ENCODE assay signal across 2 cellular contexts in the genomic region with DNA sequence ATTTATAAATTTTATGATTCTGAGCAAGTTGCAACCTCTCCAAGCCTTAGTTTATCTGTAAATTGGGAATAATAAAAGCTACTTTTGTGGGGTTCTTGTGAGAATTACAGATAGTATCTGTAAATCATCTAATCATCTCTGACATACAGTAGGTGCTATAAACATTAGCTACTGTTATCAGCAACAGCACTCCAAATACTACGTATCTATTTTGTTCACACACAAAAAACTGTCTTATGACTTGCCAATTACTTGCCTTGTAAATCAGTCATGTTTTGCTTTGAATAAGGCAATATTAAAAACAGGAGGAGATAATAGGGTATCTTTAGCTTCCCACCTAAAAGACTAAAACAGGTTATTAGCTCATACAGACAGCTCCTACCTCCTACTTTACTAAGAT.
TF ChIP-seq lines count a peak whose summit lies in the region.

No MANE protein-coding gene starts in this region.

TF ChIP-seq in HEK293, 187 proteins besides CTCF, POLR2A, EP300 and RAD21:
- TF ChIP-seq PRDM6 (tag by site-specific recombination; IDR thresholded peaks at IDR 0.05) (peak; percentile 43; the same call in 1 of the 2 replicates), ZNF404 (tag by site-specific recombination; IDR thresholded peaks at IDR 0.05) (no peak), ZNF549 (tag by site-specific recombination; IDR thresholded peaks at IDR 0.05) (no peak)
TF ChIP-seq in HEK293: peak in this region for 1.

TF ChIP-seq in K562, 482 proteins besides CTCF, POLR2A, EP300 and RAD21 (continued from another document and continues in another):
- no peak for TF ChIP-seq CHD1 (IDR thresholded peaks at IDR 0.05; ENCODE audit: low read length)
- TF ChIP-seq SOX6 (IDR thresholded peaks at IDR 0.05): peak; percentile 33; the same call in 1 of the 2 replicates
- no peak for TF ChIP-seq GABPB2 (CRISPR knock-in tag; conservative IDR thresholded peaks at IDR 0.05)
- TF ChIP-seq SMAD3 (CRISPR knock-in tag; conservative IDR thresholded peaks at IDR 0.05): no peak
- no peak for TF ChIP-seq XRCC4 (IDR thresholded peaks at IDR 0.05; ENCODE audit: extremely low read depth, insufficient read depth, insufficient read length)
- TF ChIP-seq NCOR1 (IDR thresholded peaks at IDR 0.05): peak; percentile 37
- TF ChIP-seq, protein P1, sequence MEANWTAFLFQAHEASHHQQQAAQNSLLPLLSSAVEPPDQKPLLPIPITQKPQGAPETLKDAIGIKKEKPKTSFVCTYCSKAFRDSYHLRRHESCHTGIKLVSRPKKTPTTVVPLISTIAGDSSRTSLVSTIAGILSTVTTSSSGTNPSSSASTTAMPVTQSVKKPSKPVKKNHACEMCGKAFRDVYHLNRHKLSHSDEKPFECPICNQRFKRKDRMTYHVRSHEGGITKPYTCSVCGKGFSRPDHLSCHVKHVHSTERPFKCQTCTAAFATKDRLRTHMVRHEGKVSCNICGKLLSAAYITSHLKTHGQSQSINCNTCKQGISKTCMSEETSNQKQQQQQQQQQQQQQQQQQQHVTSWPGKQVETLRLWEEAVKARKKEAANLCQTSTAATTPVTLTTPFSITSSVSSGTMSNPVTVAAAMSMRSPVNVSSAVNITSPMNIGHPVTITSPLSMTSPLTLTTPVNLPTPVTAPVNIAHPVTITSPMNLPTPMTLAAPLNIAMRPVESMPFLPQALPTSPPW (CRISPR knock-in tag; IDR thresholded peaks at IDR 0.05): no peak
- peak; percentile 34; the same call in 1 of the 2 replicates for TF ChIP-seq PML (IDR thresholded peaks at IDR 0.05; ENCODE audit: low read length)
- no peak for TF ChIP-seq NCOA6 (IDR thresholded peaks at IDR 0.05)
- no peak for TF ChIP-seq SMARCB1 (IDR thresholded peaks at IDR 0.05; ENCODE audit: insufficient read length, low read depth)
- no peak for TF ChIP-seq STAT5B (CRISPR knock-in tag; IDR thresholded peaks at IDR 0.05)
- TF ChIP-seq, protein P2, sequence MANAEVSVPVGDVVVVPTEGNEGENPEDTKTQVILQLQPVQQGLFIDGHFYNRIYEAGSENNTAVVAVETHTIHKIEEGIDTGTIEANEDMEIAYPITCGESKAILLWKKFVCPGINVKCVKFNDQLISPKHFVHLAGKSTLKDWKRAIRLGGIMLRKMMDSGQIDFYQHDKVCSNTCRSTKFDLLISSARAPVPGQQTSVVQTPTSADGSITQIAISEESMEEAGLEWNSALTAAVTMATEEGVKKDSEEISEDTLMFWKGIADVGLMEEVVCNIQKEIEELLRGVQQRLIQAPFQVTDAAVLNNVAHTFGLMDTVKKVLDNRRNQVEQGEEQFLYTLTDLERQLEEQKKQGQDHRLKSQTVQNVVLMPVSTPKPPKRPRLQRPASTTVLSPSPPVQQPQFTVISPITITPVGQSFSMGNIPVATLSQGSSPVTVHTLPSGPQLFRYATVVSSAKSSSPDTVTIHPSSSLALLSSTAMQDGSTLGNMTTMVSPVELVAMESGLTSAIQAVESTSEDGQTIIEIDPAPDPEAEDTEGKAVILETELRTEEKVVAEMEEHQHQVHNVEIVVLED (CRISPR knock-in tag; IDR thresholded peaks at IDR 0.05): no peak
- TF ChIP-seq ZNF830 (CRISPR knock-in tag; IDR thresholded peaks at IDR 0.05): no peak
- peak; percentile 48; the same call in 1 of the 2 replicates for TF ChIP-seq CBFA2T2 (conservative IDR thresholded peaks at IDR 0.05)
- TF ChIP-seq HDAC1 (IDR thresholded peaks at IDR 0.05): no peak
- TF ChIP-seq ARID2 (IDR thresholded peaks at IDR 0.05): no peak
- no peak for TF ChIP-seq ZNF311 (CRISPR knock-in tag; IDR thresholded peaks at IDR 0.05)
- TF ChIP-seq MEF2A (IDR thresholded peaks at IDR 0.05; ENCODE audit: control insufficient read depth, low read depth, low read length): no peak
- no peak for TF ChIP-seq SP2 (IDR thresholded peaks at IDR 0.05; ENCODE audit: extremely low read depth, low read depth, low read length, poor library complexity, severe bottlenecking)
- TF ChIP-seq MTA2 (IDR thresholded peaks at IDR 0.05; ENCODE audit: low read depth): peak; percentile 39; the same call in 1 of the 2 replicates
- no peak for TF ChIP-seq MCM5 (IDR thresholded peaks at IDR 0.05; ENCODE audit: low read depth)
- no peak for TF ChIP-seq ZNF57 (CRISPR knock-in tag; IDR thresholded peaks at IDR 0.05)
- TF ChIP-seq BMI1 (IDR thresholded peaks at IDR 0.05; ENCODE audit: low read length): no peak
- no peak for TF ChIP-seq CSDE1 (IDR thresholded peaks at IDR 0.05)
- no peak for TF ChIP-seq MAX (CRISPR knock-in tag; IDR thresholded peaks at IDR 0.05)
- TF ChIP-seq, protein P3, sequence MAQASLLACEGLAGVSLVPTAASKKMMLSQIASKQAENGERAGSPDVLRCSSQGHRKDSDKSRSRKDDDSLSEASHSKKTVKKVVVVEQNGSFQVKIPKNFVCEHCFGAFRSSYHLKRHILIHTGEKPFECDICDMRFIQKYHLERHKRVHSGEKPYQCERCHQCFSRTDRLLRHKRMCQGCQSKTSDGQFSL (CRISPR knock-in tag; IDR thresholded peaks at IDR 0.05): no peak
- TF ChIP-seq, protein P3 (tag; IDR thresholded peaks at IDR 0.05): no peak
- TF ChIP-seq TAF1 (IDR thresholded peaks at IDR 0.05; ENCODE audit: control insufficient read depth, extremely low read depth, insufficient read depth, low read length, severe bottlenecking): no peak
- peak; percentile 76 for TF ChIP-seq CBFA2T3 (IDR thresholded peaks at IDR 0.05)
- no peak for TF ChIP-seq CCNT2 (IDR thresholded peaks at IDR 0.05; ENCODE audit: borderline replicate concordance, extremely low read depth, insufficient read length, low read depth, low read length)
- TF ChIP-seq NR2F6 (CRISPR knock-in tag; IDR thresholded peaks at IDR 0.05): no peak
- TF ChIP-seq, protein P4, sequence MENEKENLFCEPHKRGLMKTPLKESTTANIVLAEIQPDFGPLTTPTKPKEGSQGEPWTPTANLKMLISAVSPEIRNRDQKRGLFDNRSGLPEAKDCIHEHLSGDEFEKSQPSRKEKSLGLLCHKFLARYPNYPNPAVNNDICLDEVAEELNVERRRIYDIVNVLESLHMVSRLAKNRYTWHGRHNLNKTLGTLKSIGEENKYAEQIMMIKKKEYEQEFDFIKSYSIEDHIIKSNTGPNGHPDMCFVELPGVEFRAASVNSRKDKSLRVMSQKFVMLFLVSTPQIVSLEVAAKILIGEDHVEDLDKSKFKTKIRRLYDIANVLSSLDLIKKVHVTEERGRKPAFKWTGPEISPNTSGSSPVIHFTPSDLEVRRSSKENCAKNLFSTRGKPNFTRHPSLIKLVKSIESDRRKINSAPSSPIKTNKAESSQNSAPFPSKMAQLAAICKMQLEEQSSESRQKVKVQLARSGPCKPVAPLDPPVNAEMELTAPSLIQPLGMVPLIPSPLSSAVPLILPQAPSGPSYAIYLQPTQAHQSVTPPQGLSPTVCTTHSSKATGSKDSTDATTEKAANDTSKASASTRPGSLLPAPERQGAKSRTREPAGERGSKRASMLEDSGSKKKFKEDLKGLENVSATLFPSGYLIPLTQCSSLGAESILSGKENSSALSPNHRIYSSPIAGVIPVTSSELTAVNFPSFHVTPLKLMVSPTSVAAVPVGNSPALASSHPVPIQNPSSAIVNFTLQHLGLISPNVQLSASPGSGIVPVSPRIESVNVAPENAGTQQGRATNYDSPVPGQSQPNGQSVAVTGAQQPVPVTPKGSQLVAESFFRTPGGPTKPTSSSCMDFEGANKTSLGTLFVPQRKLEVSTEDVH (IDR thresholded peaks at IDR 0.05; ENCODE audit: low read depth, partially characterized antibody): no peak
- TF ChIP-seq PYGO2 (tag; IDR thresholded peaks at IDR 0.05): no peak
- no peak for TF ChIP-seq ZFPM2 (CRISPR knock-in tag; IDR thresholded peaks at IDR 0.05)
- no peak for TF ChIP-seq ZNF253 (CRISPR knock-in tag; conservative IDR thresholded peaks at IDR 0.05)
- no peak for TF ChIP-seq SMARCE1 (IDR thresholded peaks at IDR 0.05)
- TF ChIP-seq POLR2AphosphoS5 (IDR thresholded peaks at IDR 0.05; ENCODE audit: control insufficient read depth, insufficient read depth, low read depth, low read length): no peak
- no peak for TF ChIP-seq ATF4 (CRISPR knock-in tag; IDR thresholded peaks at IDR 0.05)
- TF ChIP-seq, protein P5, sequence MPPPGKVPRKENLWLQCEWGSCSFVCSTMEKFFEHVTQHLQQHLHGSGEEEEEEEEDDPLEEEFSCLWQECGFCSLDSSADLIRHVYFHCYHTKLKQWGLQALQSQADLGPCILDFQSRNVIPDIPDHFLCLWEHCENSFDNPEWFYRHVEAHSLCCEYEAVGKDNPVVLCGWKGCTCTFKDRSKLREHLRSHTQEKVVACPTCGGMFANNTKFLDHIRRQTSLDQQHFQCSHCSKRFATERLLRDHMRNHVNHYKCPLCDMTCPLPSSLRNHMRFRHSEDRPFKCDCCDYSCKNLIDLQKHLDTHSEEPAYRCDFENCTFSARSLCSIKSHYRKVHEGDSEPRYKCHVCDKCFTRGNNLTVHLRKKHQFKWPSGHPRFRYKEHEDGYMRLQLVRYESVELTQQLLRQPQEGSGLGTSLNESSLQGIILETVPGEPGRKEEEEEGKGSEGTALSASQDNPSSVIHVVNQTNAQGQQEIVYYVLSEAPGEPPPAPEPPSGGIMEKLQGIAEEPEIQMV (tag; conservative IDR thresholded peaks at IDR 0.05; ENCODE audit: low read depth): no peak
- no peak for TF ChIP-seq ZNF212 (CRISPR knock-in tag; IDR thresholded peaks at IDR 0.05)
- no peak for TF ChIP-seq ZNF24 (IDR thresholded peaks at IDR 0.05)
- TF ChIP-seq TCF3 (CRISPR knock-in tag; IDR thresholded peaks at IDR 0.05): peak; percentile 47; the same call in 1 of the 2 replicates
- no peak for TF ChIP-seq NEUROD1 (IDR thresholded peaks at IDR 0.05; ENCODE audit: borderline replicate concordance, low read depth, low read length, partially characterized antibody)
- no peak for TF ChIP-seq BRF2 (IDR thresholded peaks at IDR 0.05; ENCODE audit: borderline replicate concordance, insufficient read depth, insufficient read length)
- no peak for TF ChIP-seq RBM17 (IDR thresholded peaks at IDR 0.05; ENCODE audit: borderline replicate concordance, low read depth, low read length)
- TF ChIP-seq ZBTB5 (IDR thresholded peaks at IDR 0.05): no peak
- no peak for TF ChIP-seq ZNF316 (IDR thresholded peaks at IDR 0.05)
- TF ChIP-seq, protein P6, sequence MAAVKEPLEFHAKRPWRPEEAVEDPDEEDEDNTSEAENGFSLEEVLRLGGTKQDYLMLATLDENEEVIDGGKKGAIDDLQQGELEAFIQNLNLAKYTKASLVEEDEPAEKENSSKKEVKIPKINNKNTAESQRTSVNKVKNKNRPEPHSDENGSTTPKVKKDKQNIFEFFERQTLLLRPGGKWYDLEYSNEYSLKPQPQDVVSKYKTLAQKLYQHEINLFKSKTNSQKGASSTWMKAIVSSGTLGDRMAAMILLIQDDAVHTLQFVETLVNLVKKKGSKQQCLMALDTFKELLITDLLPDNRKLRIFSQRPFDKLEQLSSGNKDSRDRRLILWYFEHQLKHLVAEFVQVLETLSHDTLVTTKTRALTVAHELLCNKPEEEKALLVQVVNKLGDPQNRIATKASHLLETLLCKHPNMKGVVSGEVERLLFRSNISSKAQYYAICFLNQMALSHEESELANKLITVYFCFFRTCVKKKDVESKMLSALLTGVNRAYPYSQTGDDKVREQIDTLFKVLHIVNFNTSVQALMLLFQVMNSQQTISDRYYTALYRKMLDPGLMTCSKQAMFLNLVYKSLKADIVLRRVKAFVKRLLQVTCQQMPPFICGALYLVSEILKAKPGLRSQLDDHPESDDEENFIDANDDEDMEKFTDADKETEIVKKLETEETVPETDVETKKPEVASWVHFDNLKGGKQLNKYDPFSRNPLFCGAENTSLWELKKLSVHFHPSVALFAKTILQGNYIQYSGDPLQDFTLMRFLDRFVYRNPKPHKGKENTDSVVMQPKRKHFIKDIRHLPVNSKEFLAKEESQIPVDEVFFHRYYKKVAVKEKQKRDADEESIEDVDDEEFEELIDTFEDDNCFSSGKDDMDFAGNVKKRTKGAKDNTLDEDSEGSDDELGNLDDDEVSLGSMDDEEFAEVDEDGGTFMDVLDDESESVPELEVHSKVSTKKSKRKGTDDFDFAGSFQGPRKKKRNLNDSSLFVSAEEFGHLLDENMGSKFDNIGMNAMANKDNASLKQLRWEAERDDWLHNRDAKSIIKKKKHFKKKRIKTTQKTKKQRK (IDR thresholded peaks at IDR 0.05; ENCODE audit: borderline replicate concordance, low read depth, low read length): no peak
- no peak for TF ChIP-seq EGR1 (conservative IDR thresholded peaks at IDR 0.05)
- no peak for TF ChIP-seq NR3C1 (CRISPR knock-in tag; IDR thresholded peaks at IDR 0.05)
- no peak for TF ChIP-seq PHF21A (IDR thresholded peaks at IDR 0.05; ENCODE audit: borderline replicate concordance, low read depth)
